27 cellular contexts compared by ENCODE assay signal in the genomic region with DNA sequence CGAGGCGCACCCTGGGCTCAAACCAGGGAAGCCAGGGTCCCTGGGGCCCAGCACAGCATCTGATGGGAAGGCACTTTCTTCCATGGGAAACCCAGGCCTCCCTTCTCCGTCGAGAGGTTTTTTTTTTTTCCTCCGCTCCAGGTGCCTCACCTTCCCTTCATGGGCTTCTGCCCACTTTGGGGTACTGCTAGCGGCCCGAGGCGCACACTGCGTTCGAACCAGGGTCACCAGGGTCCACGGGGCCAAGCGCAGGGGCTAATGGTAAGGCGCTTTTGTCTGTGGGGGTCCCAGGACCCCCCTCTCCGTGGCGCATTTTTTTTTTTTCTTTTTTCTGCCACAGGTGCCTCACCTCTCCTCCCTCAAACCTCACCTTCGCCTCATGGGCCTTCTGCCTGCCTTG.
"Had no signal": no experiment of that assay in that cellular context is flagged by ENCODE, and none has a peak within 500 bp of the region (broad histone marks: within the 10 kb centered on the region; RNA-seq: fewer than 3 reads in every experiment).

No MANE protein-coding gene starts in this region.

- H3K9me3 ChIP-seq: colonic mucosa, gastrocnemius medialis, gastroesophageal sphincter, heart left ventricle had no signal

- H3K27ac Mint-ChIP-seq: dendritic cell treated with granulocyte-macrophage colony-stimulating factor and Interleukin-4, amounts not matched to agents 40 ng/mL and 50 ng/mL, for 4 days; effector memory CD8-positive, alpha-beta T cell; endodermal cell had no signal

- H3K4me1 Mint-ChIP-seq: endodermal cell had no signal

- H3K4me3 ChIP-seq: colonic mucosa, dorsolateral prefrontal cortex, esophagus muscularis mucosa, esophagus squamous epithelium, gastrocnemius medialis, gastroesophageal sphincter, heart left ventricle, heart right ventricle had no signal

- FAIRE-seq: colon, endometrium, frontal cortex had no signal

- ATAC-seq: effector memory CD8-positive, alpha-beta T cell; esophagus mucosa; foreskin keratinocyte; gastrocnemius medialis; gastroesophageal sphincter; heart left ventricle had no signal

- H3K36me3 ChIP-seq: colonic mucosa, esophagus muscularis mucosa, esophagus squamous epithelium, gastrocnemius medialis, gastroesophageal sphincter, heart left ventricle, heart right ventricle had no signal

- H3K4me1 ChIP-seq: colonic mucosa, esophagus muscularis mucosa, esophagus squamous epithelium, foreskin keratinocyte, gastrocnemius medialis, gastroesophageal sphincter, heart left ventricle, heart right ventricle had no signal

- H3K27me3 Mint-ChIP-seq: dendritic cell treated with granulocyte-macrophage colony-stimulating factor and Interleukin-4, amounts not matched to agents 40 ng/mL and 50 ng/mL, for 4 days; effector memory CD8-positive, alpha-beta T cell had no signal

- H3K27me3 ChIP-seq: colonic mucosa, dorsolateral prefrontal cortex, esophagus muscularis mucosa, esophagus squamous epithelium, foreskin keratinocyte, gastrocnemius medialis, gastroesophageal sphincter, heart left ventricle, heart right ventricle had no signal

- H3K27ac ChIP-seq: colonic mucosa, dorsolateral prefrontal cortex, epithelial cell of prostate, esophagus muscularis mucosa, esophagus squamous epithelium, foreskin keratinocyte, gastrocnemius medialis, gastroesophageal sphincter, heart left ventricle, heart right ventricle had no signal

- DNase-seq: colonic mucosa; cortex of kidney; dermis blood vessel endothelial cell; effector CD4-positive, alpha-beta T cell; effector CD8-positive, alpha-beta T cell; effector memory CD4-positive, alpha-beta T cell; effector memory CD8-positive, alpha-beta T cell; endodermal cell; erythroblast; esophagus squamous epithelium; foreskin fibroblast; foreskin keratinocyte; foreskin melanocyte; gastrocnemius medialis; glutamatergic neuron; head of caudate nucleus; heart left ventricle; heart right ventricle had no signal

- H3K4me3 Mint-ChIP-seq: dendritic cell treated with granulocyte-macrophage colony-stimulating factor and Interleukin-4, amounts not matched to agents 40 ng/mL and 50 ng/mL, for 4 days; effector memory CD8-positive, alpha-beta T cell; endodermal cell had no signal
